In the genomic region with DNA sequence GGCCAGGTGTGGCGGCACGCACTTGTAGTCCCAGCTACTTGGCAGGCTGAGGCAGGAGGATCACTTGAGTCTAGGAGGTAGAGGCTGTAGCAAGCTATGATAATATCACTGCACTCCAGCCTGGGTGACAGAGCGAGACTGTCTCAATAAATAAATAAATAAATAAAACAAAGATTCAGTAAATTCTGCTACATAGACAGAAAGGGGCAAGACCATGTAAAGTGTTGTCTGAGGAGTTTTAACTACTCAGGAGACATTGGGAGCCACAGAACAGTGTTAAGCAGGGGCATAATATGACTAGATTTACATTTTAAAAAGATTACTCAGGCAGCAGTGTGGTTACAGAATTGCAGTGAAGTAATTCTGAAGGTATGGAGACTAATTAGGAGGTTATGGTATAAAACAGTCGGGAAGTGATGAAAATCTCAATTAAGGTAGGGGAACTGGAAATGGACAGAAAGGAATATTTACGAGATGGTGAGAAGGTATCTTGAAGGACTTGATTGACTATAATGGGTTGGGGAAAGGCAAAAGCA, we compare ENCODE assay signal across 25 cellular contexts.
A peak's percentile ranks its signal among the peaks of the same experiment; 100 is the strongest.
DNase-seq lines count a peak whose midpoint lies in the region; TF ChIP-seq lines count a peak whose summit lies in the region.
"Had no signal": no experiment of that assay in that cellular context is flagged by ENCODE, and none has a peak within 500 bp of the region (broad histone marks: within the 10 kb centered on the region; RNA-seq: fewer than 3 reads in every experiment).

No MANE protein-coding gene starts in this region.

- H3K27ac Mint-ChIP-seq in MCF 10A (ENCODE audit: low read depth, unreplicated experiment), result no peak overlapping the region
- H3K27ac Mint-ChIP-seq: activated B cell treated with CpG ODN at 0.5 μM for 24 hours; activated CD8-positive, alpha-beta T cell treated with anti-CD3 and anti-CD28 coated beads for 36 hours; CD4-positive, CD25-positive, alpha-beta regulatory T cell; natural killer cell treated with Interleukin-12 subunit alpha and Interleukin-12 subunit beta and Interleukin-15 and Interleukin-18, amount 100 ng/mL, for 72 hours had no signal

- H3K9me3 ChIP-seq in mammary epithelial cell (replicated peaks; ENCODE audit: insufficient read depth, low read length), result no peaks in the 10 kb centered on the region
- H3K9me3 ChIP-seq in smooth muscle cell (replicated peaks; ENCODE audit: low read depth), result no peaks in the 10 kb centered on the region
- H3K9me3 ChIP-seq in adrenal gland (replicated peaks in 1 of 3), result no peaks in the 10 kb centered on the region
- no peaks in the 10 kb centered on the region for H3K9me3 ChIP-seq in tibial artery
- H3K9me3 ChIP-seq: gastrocnemius medialis, MG63, SJCRH30, uterus had no signal

- POLR2A ChIA-PET in MCF 10A (lab: Yijun Ruan, JAX), result no interaction called here

- no peak overlapping the region for H3K4me3 ChIP-seq in mammary epithelial cell (replicated peaks in 1 of 3; ENCODE audit: insufficient read depth in 1 of 3, low read depth in 2 of 3, low read length in 3 of 3)
- no peak overlapping the region for H3K4me3 ChIP-seq in fibroblast of mammary gland (ENCODE audit: control insufficient read depth, low read depth, low read length)
- no peak overlapping the region for H3K4me3 ChIP-seq in smooth muscle cell
- no peak overlapping the region for H3K4me3 ChIP-seq in adrenal gland
- no peak overlapping the region for H3K4me3 ChIP-seq in tibial artery
- H3K4me3 ChIP-seq: gastrocnemius medialis, MG63, SJCRH30, uterus had no signal

- H3K27ac ChIP-seq in mammary epithelial cell (ENCODE audit: insufficient read depth, low read depth, low read length) (no peak overlapping the region), smooth muscle cell (ENCODE audit: low read depth) (peak overlapping the region; percentile 82), adrenal gland (no peak overlapping the region), tibial artery (no peak overlapping the region)
- H3K27ac ChIP-seq: gastrocnemius medialis, SJCRH30, uterus had no signal

- no peak for TF ChIP-seq POLR2A in adrenal gland (IDR thresholded peaks at IDR 0.05)

- H3K36me3 Mint-ChIP-seq in MCF 10A (ENCODE audit: insufficient read depth, unreplicated experiment), result no peaks in the 10 kb centered on the region

- CTCF ChIA-PET in mammary epithelial cell (lab: Charles Lee; ENCODE audit: low non-redundant PET), result no interaction called here
- CTCF ChIA-PET in MCF 10A (lab: Yijun Ruan, JAX), result no interaction called here

- no peak for TF ChIP-seq CTCF in mammary epithelial cell (conservative IDR thresholded peaks at IDR 0.05 in 1 of 2, IDR thresholded peaks at IDR 0.05 in 1 of 2; ENCODE audit: extremely low read depth in 1 of 2, insufficient read depth in 1 of 2, low read depth in 1 of 2, low read length in 2 of 2)
- no peak for TF ChIP-seq CTCF in MCF 10A (IDR thresholded peaks at IDR 0.05; ENCODE audit: unreplicated experiment)
- TF ChIP-seq CTCF in fibroblast of mammary gland (conservative IDR thresholded peaks at IDR 0.05; ENCODE audit: control insufficient read depth, insufficient read depth, low read depth, low read length), result no peak
- TF ChIP-seq CTCF in smooth muscle cell (IDR thresholded peaks at IDR 0.05; ENCODE audit: borderline replicate concordance, insufficient read depth, poor library complexity, severe bottlenecking), result no peak
- no peak for TF ChIP-seq CTCF in adrenal gland (IDR thresholded peaks at IDR 0.05)
- TF ChIP-seq CTCF in tibial artery (IDR thresholded peaks at IDR 0.05), result no peak

- WGBS in mammary epithelial cell (ENCODE audit: low coverage, missing lambda C conversion rate), result 92% methylated on average over 5 of the region's 5 CpGs
- 61% methylated on average over 5 of the region's 5 CpGs for WGBS in smooth muscle cell (ENCODE audit: low lambda C conversion rate)
- WGBS in adrenal gland, 4 donors, result 93 to 98% (median 96%) methylated on average over 5 of the region's 5 CpGs

- no peak overlapping the region for H2AFZ ChIP-seq in mammary epithelial cell (ENCODE audit: low read depth, low read length)
- no peak overlapping the region for H2AFZ ChIP-seq in smooth muscle cell (ENCODE audit: low read depth)

- in situ Hi-C loops in mammary epithelial cell (cut with MboI; ENCODE audit: low sequenced_read_pairs in 2 of 2), result no loop called here

- H4K20me1 ChIP-seq in mammary epithelial cell (ENCODE audit: insufficient read depth, low read length) (no peaks in the 10 kb centered on the region), smooth muscle cell (ENCODE audit: low read depth) (no peaks in the 10 kb centered on the region)

- no TSS peak for BruUV-seq in mammary epithelial cell (replicated peaks; lab: Mats Ljungman, UMichigan)
- no TSS peak for BruUV-seq in MCF 10A (replicated peaks; lab: Mats Ljungman, UMichigan)

- H3K4me3 Mint-ChIP-seq in MCF 10A (ENCODE audit: unreplicated experiment), result no peak overlapping the region
- H3K4me3 Mint-ChIP-seq: activated B cell treated with CpG ODN at 0.5 μM for 24 hours; activated CD8-positive, alpha-beta T cell treated with anti-CD3 and anti-CD28 coated beads for 36 hours; activated T-cell treated with anti-CD3 and anti-CD28 coated beads, Interleukin-2, amount 50 U/mL, for 4 hours; CD4-positive, CD25-positive, alpha-beta regulatory T cell; natural killer cell treated with Interleukin-12 subunit alpha and Interleukin-12 subunit beta and Interleukin-15 and Interleukin-18, amount 100 ng/mL, for 72 hours had no signal

- H3F3A ChIP-seq in smooth muscle cell (ENCODE audit: low read depth), result peaks cover 6% of the 10 kb centered on the region

- dilution Hi-C loops in mammary epithelial cell (cut with HindIII; ENCODE audit: low sequenced_read_pairs), result loop anchor here (5.0 kb wide), 1 partner anchor 44 kb away; no protein-coding TSS in a partner anchor

- H3K4me2 ChIP-seq in mammary epithelial cell (ENCODE audit: insufficient read depth, low read depth, low read length) (peak overlapping the region; percentile 10), smooth muscle cell (peak overlapping the region; percentile 66)

- no peaks in the 10 kb centered on the region for H3K79me2 ChIP-seq in mammary epithelial cell (ENCODE audit: insufficient read depth, low read length)
- H3K79me2 ChIP-seq in smooth muscle cell (ENCODE audit: low read depth), result no peaks in the 10 kb centered on the region

- no peaks in the 10 kb centered on the region for H3K9me3 Mint-ChIP-seq in MCF 10A (ENCODE audit: unreplicated experiment)
- H3K9me3 Mint-ChIP-seq: natural killer cell treated with Interleukin-12 subunit alpha and Interleukin-12 subunit beta and Interleukin-15 and Interleukin-18, amount 100 ng/mL, for 72 hours had no signal

- H3K27me3 ChIP-seq in mammary epithelial cell (ENCODE audit: insufficient read depth, low read length) (no peaks in the 10 kb centered on the region), smooth muscle cell (ENCODE audit: low read depth) (no peaks in the 10 kb centered on the region), adrenal gland (no peaks in the 10 kb centered on the region), tibial artery (no peaks in the 10 kb centered on the region)
- H3K27me3 ChIP-seq: gastrocnemius medialis, MG63, SJCRH30, uterus had no signal

- H3K36me3 ChIP-seq in mammary epithelial cell (ENCODE audit: insufficient read depth, low read length), result no peaks in the 10 kb centered on the region
- H3K36me3 ChIP-seq in smooth muscle cell (ENCODE audit: low read depth), result no peaks in the 10 kb centered on the region
- no peaks in the 10 kb centered on the region for H3K36me3 ChIP-seq in adrenal gland (replicated peaks in 1 of 2)
- no peaks in the 10 kb centered on the region for H3K36me3 ChIP-seq in tibial artery
- H3K36me3 ChIP-seq: gastrocnemius medialis, MG63, SJCRH30, uterus had no signal

- peaks cover 26% of the 10 kb centered on the region for H3K4me1 ChIP-seq in mammary epithelial cell (ENCODE audit: insufficient read depth, low read length)
- H3K4me1 ChIP-seq in smooth muscle cell (ENCODE audit: low read depth), result peaks cover 10% of the 10 kb centered on the region
- no peaks in the 10 kb centered on the region for H3K4me1 ChIP-seq in adrenal gland (replicated peaks in 1 of 2)
- H3K4me1 ChIP-seq in tibial artery, result no peaks in the 10 kb centered on the region
- H3K4me1 ChIP-seq: gastrocnemius medialis, SJCRH30, uterus had no signal

- DNase-seq in mammary epithelial cell (peak; percentile 58), MCF 10A (ENCODE audit: unreplicated experiment) (no peak), RPMI7951 (ENCODE audit: low read depth) (peak; percentile 11), fibroblast of mammary gland (ENCODE audit: low read depth) (peak; percentile 49), smooth muscle cell (lab: John Stamatoyannopoulos, UW; ENCODE audit: unreplicated experiment) (no peak), adrenal gland (no peak), tibial artery (no peak), DMS 273 (lab: John Stamatoyannopoulos, UW; ENCODE audit: unreplicated experiment) (no peak)
- DNase-seq: 8988T; activated B cell treated with CpG ODN at 0.5 μM for 24 hours; activated CD8-positive, alpha-beta T cell treated with anti-CD3 and anti-CD28 coated beads for 36 hours; activated naive CD4-positive, alpha-beta T cell treated with anti-CD3 and anti-CD28 coated beads, Interleukin-2, amount 50 U/mL, for 16 hours; activated T-cell treated with anti-CD3 and anti-CD28 coated beads, Interleukin-2, amount 50 U/mL, for 4 hours; CD4-positive, CD25-positive, alpha-beta regulatory T cell; gastrocnemius medialis; left cardiac atrium; MG63; NCI-H1436 treated with DMSO at 0.1 percent for 48 hours; NCI-H2171 treated with DMSO at 0.1 percent for 48 hours; posterior cingulate gyrus; SJCRH30; substantia nigra; T-helper 2 cell; uterus had no signal

- H3K4me1 Mint-ChIP-seq in MCF 10A (ENCODE audit: insufficient read depth, unreplicated experiment), result no peaks in the 10 kb centered on the region
- H3K4me1 Mint-ChIP-seq: activated B cell treated with CpG ODN at 0.5 μM for 24 hours had no signal

- H3K27me3 Mint-ChIP-seq in MCF 10A (ENCODE audit: insufficient read depth, unreplicated experiment), result no peaks in the 10 kb centered on the region
- H3K27me3 Mint-ChIP-seq: activated B cell treated with CpG ODN at 0.5 μM for 24 hours; activated CD8-positive, alpha-beta T cell treated with anti-CD3 and anti-CD28 coated beads for 36 hours; CD4-positive, CD25-positive, alpha-beta regulatory T cell; natural killer cell treated with Interleukin-12 subunit alpha and Interleukin-12 subunit beta and Interleukin-15 and Interleukin-18, amount 100 ng/mL, for 72 hours had no signal

- H3K9ac ChIP-seq in mammary epithelial cell (ENCODE audit: insufficient read depth, low read length) (no peak overlapping the region), smooth muscle cell (ENCODE audit: low read depth) (peak overlapping the region; percentile 36)

- intact Hi-C loops in mammary epithelial cell (cut with micrococcal nuclease) (no loop called here), MCF 10A (cut with micrococcal nuclease) (no loop called here), adrenal gland (cut with DNase I) (no loop called here), tibial artery (cut with DNase I; ENCODE audit: low total_unique reads) (no loop called here)

Comparison
In these comparisons a context has a peak if more than half of its experiments do, and no peak if none do; other contexts are left out.
1. DNase-seq: peak in mammary epithelial cell (single experiment), RPMI7951 (single experiment) and fibroblast of mammary gland (single experiment); none in MCF 10A (single experiment), smooth muscle cell (single experiment), adrenal gland (0 of 7), tibial artery (0 of 2) and DMS 273 (single experiment).